Comparison of ENCODE assay signal across 8 cellular contexts in the genomic region with DNA sequence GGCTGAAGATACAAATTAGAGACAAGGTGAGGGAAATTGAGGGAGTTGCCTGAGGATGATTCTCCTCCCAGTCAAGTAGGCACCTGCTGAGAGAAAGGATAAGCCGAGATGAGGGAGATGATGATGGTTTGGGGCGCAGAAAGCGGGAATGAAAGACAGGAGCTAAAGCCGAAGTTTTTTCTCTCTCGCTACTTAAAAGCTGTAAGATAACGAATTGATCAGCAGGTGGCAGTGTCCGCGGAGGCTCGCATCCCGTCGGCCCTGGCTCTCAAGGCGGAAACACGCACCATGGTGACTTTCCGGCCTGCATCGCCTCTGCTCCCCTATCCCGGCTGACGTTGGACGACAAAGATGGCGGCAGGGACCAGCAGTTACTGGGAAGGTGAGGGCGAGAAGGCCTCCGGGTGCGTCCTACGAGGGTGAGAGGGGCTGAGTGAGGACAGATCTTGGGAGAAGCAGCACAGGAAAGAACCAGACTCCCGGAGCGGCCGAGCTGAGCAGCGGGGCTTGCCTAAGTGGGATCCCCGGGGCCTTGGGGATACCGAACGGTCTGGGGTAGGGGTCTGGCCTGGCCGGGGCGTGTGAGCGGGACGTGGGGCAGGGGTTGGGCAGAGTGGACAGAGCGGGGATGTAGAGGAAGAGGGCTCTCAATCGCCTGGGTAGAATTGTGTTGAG. TPM values are rescaled to one million over a fixed set of nuclear protein-coding genes. Genes with fewer than 3 reads are reported as not detected.
DNase-seq lines count a peak whose midpoint lies in the region; FAIRE-seq and TF ChIP-seq lines count a peak whose summit lies in the region.

A gene (plus strand): TSS at position 326 of the 675 bp plus-strand sequence. CDS start 26 bp downstream, at position 352.

- peaks cover 11% of the 10 kb centered on the region; the same call in 1 of the 2 replicates for H3K36me3 ChIP-seq in Loucy (ENCODE audit: insufficient read depth, low read length)

- no peaks in the 10 kb centered on the region for H3K9me3 Mint-ChIP-seq in nephron
- no peaks in the 10 kb centered on the region for H3K9me3 Mint-ChIP-seq in stimulated activated naive CD8-positive, alpha-beta T cell treated with anti-CD3 and anti-CD28 coated beads, Interleukin-15, Interleukin-2, amounts not matched to agents 100 ng/mL and 50 ng/mL, for 24 hours

- no peaks in the 10 kb centered on the region for H3K27me3 ChIP-seq in Loucy (ENCODE audit: insufficient read depth, low read length, poor library complexity, severe bottlenecking)

- H3K9me2 ChIP-seq in Loucy (replicated peaks; ENCODE audit: low read depth, low read length), result no peaks in the 10 kb centered on the region

- TF ChIP-seq CTCF in Loucy (conservative IDR thresholded peaks at IDR 0.05; ENCODE audit: low read length) (peak; percentile 75), fibroblast of the aortic adventitia (IDR thresholded peaks at IDR 0.05; ENCODE audit: insufficient read depth, low read length) (peak; percentile 74), nephron (IDR thresholded peaks at IDR 0.05; ENCODE audit: unreplicated experiment in 3 of 3) (peak; percentile 67 to 89 (median 76))

- peak within 1 kb of the TSS; percentile 95 for H3K4me2 ChIP-seq in Loucy (ENCODE audit: low read depth, low read length, poor library complexity, severe bottlenecking)

- H3F3A ChIP-seq in Loucy (ENCODE audit: low read depth), result no peaks in the 10 kb centered on the region

- peak within 1 kb of the TSS; percentile 95 to 99 (median 98) for H3K27ac Mint-ChIP-seq in nephron
- H3K27ac Mint-ChIP-seq in stimulated activated naive CD8-positive, alpha-beta T cell treated with anti-CD3 and anti-CD28 coated beads, Interleukin-15, Interleukin-2, amounts not matched to agents 100 ng/mL and 50 ng/mL, for 24 hours, result peak within 1 kb of the TSS; percentile 98

- no peaks in the 10 kb centered on the region for H3K27me3 Mint-ChIP-seq in nephron (ENCODE audit: low read depth)
- H3K27me3 Mint-ChIP-seq in stimulated activated naive CD8-positive, alpha-beta T cell treated with anti-CD3 and anti-CD28 coated beads, Interleukin-15, Interleukin-2, amounts not matched to agents 100 ng/mL and 50 ng/mL, for 24 hours, result peaks cover 4% of the 10 kb centered on the region

- in situ Hi-C loops in G401 (cut with HindIII; ENCODE audit: low sequenced_read_pairs), result no loop called here

- H3K4me3 ChIP-seq in Loucy (ENCODE audit: low read length, poor library complexity, severe bottlenecking), result peak within 1 kb of the TSS; percentile 95
- H3K4me3 ChIP-seq in fibroblast of the aortic adventitia (ENCODE audit: low read depth, low read length), result peak within 1 kb of the TSS; percentile 93

- peaks cover 33% of the 10 kb centered on the region for H3K79me2 ChIP-seq in Loucy (ENCODE audit: insufficient read depth, low read length)

- peak; percentile 97 for DNase-seq in G401 (ENCODE audit: low spot score)
- DNase-seq in H54 (ENCODE audit: insufficient read length, low spot score), result peak; percentile 65
- peak; percentile 85 for DNase-seq in SHP77 treated with DMSO at 0.1 percent for 48 hours (lab: John Stamatoyannopoulos, UW)
- DNase-seq in activated effector memory CD4-positive, alpha-beta T cell treated with anti-CD3 and anti-CD28 coated beads, Interleukin-2, amount 50 U/mL, for 16 hours, result peak; percentile 97
- DNase-seq in fibroblast of the aortic adventitia (ENCODE audit: low read depth), result peak; percentile 96

- FAIRE-seq in H54 (lab: Jason Lieb, UNC), result peak; percentile 90

- H3K9ac ChIP-seq in Loucy (ENCODE audit: low read depth, low read length, poor library complexity, severe bottlenecking), result peak within 1 kb of the TSS; percentile 98

- H4K20me1 ChIP-seq in Loucy (ENCODE audit: insufficient read depth, low read length, poor library complexity, severe bottlenecking), result peaks cover 4% of the 10 kb centered on the region

- TF ChIP-seq POLR2A in H54 (IDR thresholded peaks at IDR 0.05; ENCODE audit: low read depth, low read length), result peak; percentile 93

- H3K36me3 Mint-ChIP-seq in nephron (ENCODE audit: low read depth), result peaks cover 19% of the 10 kb centered on the region
- peaks cover 31% of the 10 kb centered on the region for H3K36me3 Mint-ChIP-seq in stimulated activated naive CD8-positive, alpha-beta T cell treated with anti-CD3 and anti-CD28 coated beads, Interleukin-15, Interleukin-2, amounts not matched to agents 100 ng/mL and 50 ng/mL, for 24 hours (ENCODE audit: low read depth)

- no peaks in the 10 kb centered on the region for H3K9me3 ChIP-seq in Loucy (ENCODE audit: insufficient read depth, low read depth, low read length)

- peak within 1 kb of the TSS; percentile 96 to 97 (median 96) for H3K4me3 Mint-ChIP-seq in nephron
- H3K4me3 Mint-ChIP-seq in stimulated activated naive CD8-positive, alpha-beta T cell treated with anti-CD3 and anti-CD28 coated beads, Interleukin-15, Interleukin-2, amounts not matched to agents 100 ng/mL and 50 ng/mL, for 24 hours, result peak within 1 kb of the TSS; percentile 95

- H3K4me1 Mint-ChIP-seq in nephron, result peaks cover 26% of the 10 kb centered on the region
- H3K4me1 Mint-ChIP-seq in stimulated activated naive CD8-positive, alpha-beta T cell treated with anti-CD3 and anti-CD28 coated beads, Interleukin-15, Interleukin-2, amounts not matched to agents 100 ng/mL and 50 ng/mL, for 24 hours (ENCODE audit: low read depth), result peaks cover 40% of the 10 kb centered on the region

- peaks cover 14% of the 10 kb centered on the region for H3K4me1 ChIP-seq in Loucy (ENCODE audit: insufficient read depth, low read length, poor library complexity, severe bottlenecking)

- peak within 1 kb of the TSS; percentile 99 for H2AFZ ChIP-seq in Loucy (ENCODE audit: low read length)

RNA-seq across cellular contexts. Expression of the gene that starts here (rescaled TPM):
- total RNA-seq in G401 (2014; rRNA removed; shearing (Covaris generic)), result 16.5 and 33.9 TPM in 2 replicates
- 17.0 and 39.4 TPM in 2 replicates for total RNA-seq in fibroblast of the aortic adventitia (ENCODE audit: low replicate concordance)

Comparison
In these comparisons a context has a peak if more than half of its experiments do, and no peak if none do; other contexts are left out.
1. Peak in every context shown above with its lines: DNase-seq and H3K4me3 ChIP-seq.